7 cellular contexts compared by ENCODE assay signal in the genomic region with DNA sequence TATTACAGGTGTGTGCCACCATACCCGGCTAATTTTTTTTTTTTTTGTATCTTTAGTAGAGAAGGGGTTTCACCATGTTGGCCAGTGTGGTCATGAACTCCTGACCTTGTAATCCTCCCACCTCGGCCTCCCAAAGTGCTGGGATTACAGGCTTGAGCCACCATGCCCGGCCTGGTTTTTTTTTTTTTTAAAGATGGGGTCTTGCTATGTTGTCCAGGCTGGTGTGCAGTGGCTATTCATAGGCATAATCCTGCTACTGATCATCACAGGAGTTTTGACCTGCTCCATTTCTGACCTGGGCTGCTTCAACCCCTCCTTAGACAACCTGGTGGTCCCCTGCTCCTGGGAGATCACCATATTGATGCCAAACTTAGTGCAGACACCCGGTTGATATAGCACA. TPM values are rescaled to one million over a fixed set of nuclear protein-coding genes. Genes with fewer than 3 reads are reported as not detected.
"Had no signal": no experiment of that assay in that cellular context is flagged by ENCODE, and none has a peak within 500 bp of the region (broad histone marks: within the 10 kb centered on the region; RNA-seq: fewer than 3 reads in every experiment).

No MANE protein-coding gene starts in this region.

- H3K9me3 ChIP-seq: HAP-1 had no signal

- H3K27ac ChIP-seq: GM23248 had no signal

- H3K4me3 ChIP-seq: GM23248, HAP-1 had no signal

- ATAC-seq: HCT116 had no signal

- DNase-seq: GM23248, GOT3, H7, IMR-90 had no signal

- H3K4me1 ChIP-seq: HAP-1 had no signal

- H2AFZ ChIP-seq: GM23248 had no signal

- H3K9ac ChIP-seq: GM23248 had no signal

RNA-seq across cellular contexts. Expression of a gene that starts 48.4 kb away (rescaled TPM):
- total RNA-seq: GM23248, H4, IMR-90 had no signal

RNA-seq across cellular contexts. Expression of a gene that starts 55.6 kb away (rescaled TPM):
- total RNA-seq: GM23248, H4, H7, IMR-90 had no signal
